21 cellular contexts compared by ENCODE assay signal in genomic region chr1:92210701-92211100, GRCh38. TPM values are rescaled to one million over a fixed set of nuclear protein-coding genes. Genes with fewer than 3 reads are reported as not detected.
DNase-seq lines count a peak whose midpoint lies in the region; TF ChIP-seq lines count a peak whose summit lies in the region.
"Had no signal": no experiment of that assay in that cellular context is flagged by ENCODE, and none has a peak within 500 bp of the region (broad histone marks: within the 10 kb centered on the region; RNA-seq: fewer than 3 reads in every experiment).

No MANE protein-coding gene starts in this region.

- peak overlapping the region; percentile 52 for H2AFZ ChIP-seq in osteoblast (ENCODE audit: low read length)
- H2AFZ ChIP-seq: GM23338 had no signal

- H3K4me1 ChIP-seq in osteoblast (ENCODE audit: insufficient read depth, low read length), result peaks cover 11% of the 10 kb centered on the region
- no peaks in the 10 kb centered on the region for H3K4me1 ChIP-seq in SJCRH30
- H3K4me1 ChIP-seq in BE2C, result no peaks in the 10 kb centered on the region
- H3K4me1 ChIP-seq: colonic mucosa, gastroesophageal sphincter, spleen had no signal

- peak; percentile 15 for DNase-seq in DMS53 (lab: John Stamatoyannopoulos, UW)
- DNase-seq in DMS53 treated with DMSO at 0.1 percent for 48 hours (lab: John Stamatoyannopoulos, UW; ENCODE audit: unreplicated experiment), result no peak
- peak; percentile 59 for DNase-seq in NB4 (ENCODE audit: low read depth)
- DNase-seq in brain microvascular endothelial cell, result peak; percentile 42
- peak; percentile 50 for DNase-seq in osteoblast (ENCODE audit: insufficient read length, low spot score, missing footprints)
- no peak for DNase-seq in SJCRH30
- no peak for DNase-seq in HEK293T (ENCODE audit: extremely low spot score)
- no peak for DNase-seq in BE2C
- DNase-seq: amygdala, colonic mucosa, DMS79, MG63, NCI-H2081, NCI-H526 treated with DMSO at 0.1 percent for 48 hours, posterior cingulate gyrus, spleen, T-cell had no signal

- TF ChIP-seq POLR2A in NB4 (IDR thresholded peaks at IDR 0.05; ENCODE audit: extremely low read depth, insufficient read length), result no peak

- peak overlapping the region; percentile 81 for H3K27ac ChIP-seq in brain microvascular endothelial cell
- H3K27ac ChIP-seq in osteoblast (ENCODE audit: low read depth, low read length), result peak overlapping the region; percentile 79
- no peak overlapping the region for H3K27ac ChIP-seq in SJCRH30
- H3K27ac ChIP-seq: 22Rv1, colonic mucosa, gastroesophageal sphincter, spleen had no signal

- peak overlapping the region; percentile 73 for H3K4me2 ChIP-seq in osteoblast (ENCODE audit: insufficient read depth, low read length)
- H3K4me2 ChIP-seq: GM23338 had no signal

- no peak for TF ChIP-seq CTCF in NB4 (IDR thresholded peaks at IDR 0.05; ENCODE audit: low read depth, low read length)
- no peak for TF ChIP-seq CTCF in brain microvascular endothelial cell (IDR thresholded peaks at IDR 0.05; ENCODE audit: low read depth, low read length, missing control alignments)
- TF ChIP-seq CTCF in osteoblast (IDR thresholded peaks at IDR 0.05; ENCODE audit: extremely low read depth, low read depth, low read length), result no peak
- no peak for TF ChIP-seq CTCF in BE2C (IDR thresholded peaks at IDR 0.05; ENCODE audit: low read depth, low read length)

- H3K79me2 ChIP-seq in osteoblast (ENCODE audit: insufficient read depth, low read length), result no peaks in the 10 kb centered on the region

- in situ Hi-C loops in brain microvascular endothelial cell (cut with HindIII; ENCODE audit: low pct_ligation_motif_present, low sequenced_read_pairs), result no loop called here

- POLR2A ChIA-PET in HEK293T (lab: Yijun Ruan, JAX), result no interaction called here

- no peaks in the 10 kb centered on the region for H3K9me3 ChIP-seq in osteoblast (ENCODE audit: low read depth, low read length)
- peaks cover 3% of the 10 kb centered on the region; the same call in 1 of the 2 replicates for H3K9me3 ChIP-seq in SJCRH30 (replicated peaks)
- H3K9me3 ChIP-seq in BE2C, result no peaks in the 10 kb centered on the region
- H3K9me3 ChIP-seq: colonic mucosa had no signal

- H3K27me3 ChIP-seq in brain microvascular endothelial cell (replicated peaks) (no peaks in the 10 kb centered on the region), osteoblast (ENCODE audit: insufficient read depth, low read length) (no peaks in the 10 kb centered on the region), SJCRH30 (no peaks in the 10 kb centered on the region), BE2C (no peaks in the 10 kb centered on the region)
- H3K27me3 ChIP-seq: colonic mucosa, gastroesophageal sphincter, MG63, spleen had no signal

- H3K4me3 ChIP-seq in NB4 (ENCODE audit: low read depth, low read length) (no peak overlapping the region), brain microvascular endothelial cell (ENCODE audit: low read depth, low read length) (no peak overlapping the region), osteoblast (ENCODE audit: insufficient read depth, low read length) (peak overlapping the region; percentile 20), SJCRH30 (no peak overlapping the region), BE2C (ENCODE audit: low read depth, low read length) (no peak overlapping the region)
- H3K4me3 ChIP-seq: colonic mucosa, gastroesophageal sphincter, GM23338, MG63, spleen had no signal

- CTCF ChIA-PET in HEK293T (lab: Yijun Ruan, JAX), result no interaction called here

- H3K36me3 ChIP-seq in brain microvascular endothelial cell (replicated peaks) (no peaks in the 10 kb centered on the region), osteoblast (ENCODE audit: insufficient read depth, low read length) (no peaks in the 10 kb centered on the region), SJCRH30 (no peaks in the 10 kb centered on the region), BE2C (no peaks in the 10 kb centered on the region)
- H3K36me3 ChIP-seq: colonic mucosa, gastroesophageal sphincter, MG63, spleen had no signal

- H4K20me1 ChIP-seq in osteoblast (ENCODE audit: insufficient read depth, low read length), result no peaks in the 10 kb centered on the region

TF ChIP-seq in HEK293T, 16 proteins besides CTCF, POLR2A, EP300 and RAD21:
- TF ChIP-seq SP1 (IDR thresholded peaks at IDR 0.05), result no peak
- TF ChIP-seq HDGF (IDR thresholded peaks at IDR 0.05; ENCODE audit: borderline replicate concordance), result no peak
- TF ChIP-seq FOXA1 (IDR thresholded peaks at IDR 0.05), result no peak
- no peak for TF ChIP-seq BHLHE40 (IDR thresholded peaks at IDR 0.05; ENCODE audit: borderline replicate concordance)
- TF ChIP-seq TARDBP (IDR thresholded peaks at IDR 0.05), result no peak
- TF ChIP-seq NFRKB (IDR thresholded peaks at IDR 0.05), result no peak
TF ChIP-seq in HEK293T: peak in this region for 0.

RNA-seq across cellular contexts. Expression of gene C1orf146, which starts 7.0 kb away (rescaled TPM):
- total RNA-seq in osteoblast, result not detected in 2 replicates
- not detected in 2 replicates for total RNA-seq in SJCRH30 (2014; rRNA removed; shearing (Covaris generic))
- not detected for polyA plus RNA-seq in BE2C (2012; ENCODE audit: insufficient read depth, insufficient read length, low read depth)
- total RNA-seq: colonic mucosa, gastroesophageal sphincter, GM23338, lower leg skin, spleen, T-cell had no signal
- polyA plus RNA-seq: GM23338, spleen had no signal

Comparison
In these comparisons a context has a peak if more than half of its experiments do, and no peak if none do; other contexts are left out.
1. DNase-seq: peak in DMS53 (single experiment), NB4 (single experiment), brain microvascular endothelial cell (single experiment) and osteoblast (single experiment); none in DMS53 treated with DMSO at 0.1 percent for 48 hours (single experiment), SJCRH30 (0 of 2), HEK293T (single experiment) and BE2C (single experiment).